In genomic region chr6:3421763-3422456, GRCh38 we compare ENCODE assay signal across 1 cellular context.
A peak's percentile ranks its signal among the peaks of the same experiment; 100 is the strongest.
TF ChIP-seq lines count a peak whose summit lies in the region.

No MANE protein-coding gene starts in this region.

TF ChIP-seq in K562, 482 proteins besides CTCF, POLR2A, EP300 and RAD21 (continued from another document and continues in another):
- TF ChIP-seq MAFF (IDR thresholded peaks at IDR 0.05; ENCODE audit: low read length) = peak; percentile 84
- TF ChIP-seq PKNOX1 (IDR thresholded peaks at IDR 0.05) = 0 out of 2 replicates have a peak, but pooled peaks have one; percentile 13
- TF ChIP-seq NRF1 (conservative IDR thresholded peaks at IDR 0.05 in 1 of 2, IDR thresholded peaks at IDR 0.05 in 1 of 2) = no peak
- no peak for TF ChIP-seq ZNF143 (CRISPR knock-in tag; IDR thresholded peaks at IDR 0.05)
- TF ChIP-seq MCM5 (IDR thresholded peaks at IDR 0.05; ENCODE audit: low read depth) = no peak
- TF ChIP-seq FOXK2 (conservative IDR thresholded peaks at IDR 0.05 in 1 of 2, IDR thresholded peaks at IDR 0.05 in 1 of 2; ENCODE audit: low read depth in 2 of 2) = peak in 1 of 2 experiments; percentile 32; a peak in 2 of 4 replicates
- TF ChIP-seq FOXP4 (CRISPR knock-in tag; IDR thresholded peaks at IDR 0.05; ENCODE audit: borderline replicate concordance) = no peak
- no peak for TF ChIP-seq PURB (CRISPR knock-in tag; IDR thresholded peaks at IDR 0.05; ENCODE audit: low read depth)
- TF ChIP-seq KDM5B (IDR thresholded peaks at IDR 0.05; ENCODE audit: insufficient replicate concordance, low read depth, low read length) = peak; percentile 34
- TF ChIP-seq ARNT (IDR thresholded peaks at IDR 0.05) = no peak
- no peak for TF ChIP-seq ZNF282 (CRISPR knock-in tag; IDR thresholded peaks at IDR 0.05)
- no peak for TF ChIP-seq CUX1 (CRISPR knock-in tag; IDR thresholded peaks at IDR 0.05)
- no peak for TF ChIP-seq TCF7L2 (IDR thresholded peaks at IDR 0.05; ENCODE audit: low read depth, low read length)
- no peak for TF ChIP-seq PRPF4 (IDR thresholded peaks at IDR 0.05; ENCODE audit: insufficient read depth, low read depth, low read length, poor library complexity, severe bottlenecking)
- no peak for TF ChIP-seq CREB3L1 (IDR thresholded peaks at IDR 0.05; ENCODE audit: borderline replicate concordance, low read depth)
- 0 out of 2 replicates have a peak, but pooled peaks have one; percentile 16 for TF ChIP-seq ARID1B (IDR thresholded peaks at IDR 0.05)
- TF ChIP-seq ZNF253 (CRISPR knock-in tag; conservative IDR thresholded peaks at IDR 0.05) = no peak
- no peak for TF ChIP-seq TAF9B (IDR thresholded peaks at IDR 0.05; ENCODE audit: partially characterized antibody)
- TF ChIP-seq SMARCE1 (IDR thresholded peaks at IDR 0.05) = peak; percentile 56; the same call in 1 of the 2 replicates
- 0 out of 2 replicates have a peak, but pooled peaks have one; percentile 24 for TF ChIP-seq MYC (IDR thresholded peaks at IDR 0.05; ENCODE audit: low read depth, low read length)
- TF ChIP-seq MYC (CRISPR knock-in tag; IDR thresholded peaks at IDR 0.05; ENCODE audit: borderline replicate concordance, low read depth) = no peak
- no peak for TF ChIP-seq BDP1 (IDR thresholded peaks at IDR 0.05; ENCODE audit: insufficient read depth, insufficient read length)
- peak; percentile 85 for TF ChIP-seq JUND (IDR thresholded peaks at IDR 0.05; ENCODE audit: borderline replicate concordance, low read depth, low read length)
- TF ChIP-seq JUND (tag; IDR thresholded peaks at IDR 0.05; ENCODE audit: borderline replicate concordance, low read depth, low read length) = peak; percentile 72; the same call in 1 of the 3 replicates
- no peak for TF ChIP-seq ZFP1 (CRISPR knock-in tag; IDR thresholded peaks at IDR 0.05)
- TF ChIP-seq NFXL1 (CRISPR knock-in tag; IDR thresholded peaks at IDR 0.05) = no peak
- no peak for TF ChIP-seq NFATC3 (IDR thresholded peaks at IDR 0.05)
- TF ChIP-seq GTF2E2 (tag; IDR thresholded peaks at IDR 0.05) = peak; percentile 58; the same call in 1 of the 2 replicates
- no peak for TF ChIP-seq PYGO2 (tag; IDR thresholded peaks at IDR 0.05)
- peak; percentile 75 for TF ChIP-seq SOX6 (IDR thresholded peaks at IDR 0.05)
- TF ChIP-seq GTF2F1 (IDR thresholded peaks at IDR 0.05; ENCODE audit: low read depth, low read length) = no peak
- 0 out of 2 replicates have a peak, but pooled peaks have one; percentile 16 for TF ChIP-seq PHF8 (IDR thresholded peaks at IDR 0.05; ENCODE audit: borderline replicate concordance, low read length)
- TF ChIP-seq CHD1 (IDR thresholded peaks at IDR 0.05; ENCODE audit: low read length) = peak; percentile 73
- no peak for TF ChIP-seq MAZ (CRISPR knock-in tag; conservative IDR thresholded peaks at IDR 0.05 in 1 of 2, IDR thresholded peaks at IDR 0.05 in 1 of 2)
- TF ChIP-seq KLF16 (IDR thresholded peaks at IDR 0.05) = no peak
- TF ChIP-seq MAFK (IDR thresholded peaks at IDR 0.05; ENCODE audit: low read length) = peak; percentile 84
- TF ChIP-seq DPF2 (IDR thresholded peaks at IDR 0.05) = peak; percentile 49; the same call in 1 of the 2 replicates
- peak; percentile 41; the same call in 1 of the 2 replicates for TF ChIP-seq CBFA2T3 (IDR thresholded peaks at IDR 0.05)
- no peak for TF ChIP-seq ZSCAN32 (CRISPR knock-in tag; IDR thresholded peaks at IDR 0.05)
- TF ChIP-seq VEZF1 (CRISPR knock-in tag; IDR thresholded peaks at IDR 0.05) = no peak
- no peak for TF ChIP-seq PBX2 (CRISPR knock-in tag; IDR thresholded peaks at IDR 0.05; ENCODE audit: low read depth)
- peak; percentile 34; the same call in 1 of the 2 replicates for TF ChIP-seq PBX2 (tag; conservative IDR thresholded peaks at IDR 0.05; ENCODE audit: low read depth)
- no peak for TF ChIP-seq RNF219 (CRISPR knock-in tag; IDR thresholded peaks at IDR 0.05)
- no peak for TF ChIP-seq RBFOX2 (IDR thresholded peaks at IDR 0.05; ENCODE audit: low read depth, low read length)
- TF ChIP-seq ATF3 (IDR thresholded peaks at IDR 0.05) = peak; percentile 72
- 0 out of 2 replicates have a peak, but pooled peaks have one; percentile 54 for TF ChIP-seq ATF3 (CRISPR knock-in tag; conservative IDR thresholded peaks at IDR 0.05)
- no peak for TF ChIP-seq FOXP1 (CRISPR knock-in tag; IDR thresholded peaks at IDR 0.05)
- peak; percentile 52 for TF ChIP-seq MEIS2 (IDR thresholded peaks at IDR 0.05; ENCODE audit: partially characterized antibody)
- TF ChIP-seq ZNF316 (IDR thresholded peaks at IDR 0.05) = peak; percentile 96
- peak; percentile 92 for TF ChIP-seq C11orf30 (IDR thresholded peaks at IDR 0.05; ENCODE audit: low read depth)
- TF ChIP-seq ZNF324 (CRISPR knock-in tag; IDR thresholded peaks at IDR 0.05) = no peak
- TF ChIP-seq MAFG (tag; conservative IDR thresholded peaks at IDR 0.05) = peak; percentile 90
